1 cellular context compared by ENCODE assay signal in the genomic region with DNA sequence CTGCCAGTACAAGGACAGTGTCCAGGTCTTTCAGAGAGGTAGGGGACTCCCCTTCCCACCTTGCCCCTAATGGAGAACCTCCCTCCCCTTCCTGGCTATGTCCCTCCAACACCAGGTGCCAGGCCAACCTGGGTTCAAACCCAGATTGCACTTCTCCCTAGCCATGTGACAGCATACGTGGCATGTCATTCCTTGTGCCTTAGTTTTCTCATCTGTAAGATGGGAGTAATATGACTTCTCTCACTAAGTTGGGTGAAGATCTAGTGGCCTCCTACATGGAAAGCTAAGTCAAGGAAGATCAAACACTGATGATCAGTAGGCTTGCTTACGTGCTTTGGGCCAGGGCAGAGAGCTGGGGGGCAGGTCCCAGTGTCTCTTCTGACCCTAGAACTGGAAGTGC.
TF ChIP-seq lines count a peak whose summit lies in the region.

No MANE protein-coding gene starts in this region.

TF ChIP-seq in IMR-90, 13 proteins besides CTCF, POLR2A, EP300 and RAD21:
- TF ChIP-seq, protein P1, sequence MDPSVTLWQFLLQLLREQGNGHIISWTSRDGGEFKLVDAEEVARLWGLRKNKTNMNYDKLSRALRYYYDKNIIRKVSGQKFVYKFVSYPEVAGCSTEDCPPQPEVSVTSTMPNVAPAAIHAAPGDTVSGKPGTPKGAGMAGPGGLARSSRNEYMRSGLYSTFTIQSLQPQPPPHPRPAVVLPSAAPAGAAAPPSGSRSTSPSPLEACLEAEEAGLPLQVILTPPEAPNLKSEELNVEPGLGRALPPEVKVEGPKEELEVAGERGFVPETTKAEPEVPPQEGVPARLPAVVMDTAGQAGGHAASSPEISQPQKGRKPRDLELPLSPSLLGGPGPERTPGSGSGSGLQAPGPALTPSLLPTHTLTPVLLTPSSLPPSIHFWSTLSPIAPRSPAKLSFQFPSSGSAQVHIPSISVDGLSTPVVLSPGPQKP (IDR thresholded peaks at IDR 0.05; ENCODE audit: borderline replicate concordance, low read depth, low read length) = no peak
- TF ChIP-seq FOS (IDR thresholded peaks at IDR 0.05; ENCODE audit: low read depth, low read length) (no peak), RCOR1 (IDR thresholded peaks at IDR 0.05; ENCODE audit: insufficient replicate concordance, low read length) (no peak), RFX5 (IDR thresholded peaks at IDR 0.05; ENCODE audit: low read depth, low read length) (no peak)
